Comparison of ENCODE assay signal across 29 cellular contexts in the genomic region with DNA sequence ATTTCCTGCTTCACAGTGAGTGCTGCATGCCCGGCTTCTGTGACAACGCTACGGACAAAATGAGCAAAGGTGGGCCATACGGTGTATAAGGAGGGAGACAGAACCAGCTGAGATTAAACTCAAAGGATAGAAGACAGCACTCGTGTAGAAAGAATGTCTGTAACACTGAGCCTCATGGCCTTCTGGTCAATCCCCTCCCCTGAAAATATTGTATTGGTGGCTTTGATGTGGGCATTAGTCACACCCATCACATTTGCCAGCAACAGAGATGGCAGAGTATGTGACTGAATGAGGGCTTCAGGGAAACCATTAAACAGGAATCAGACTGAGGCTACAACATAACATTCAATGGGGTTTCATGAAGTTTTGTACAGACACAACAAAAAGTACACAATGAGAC.
A peak's percentile ranks its signal among the peaks of the same experiment; 100 is the strongest.
DNase-seq lines count a peak whose midpoint lies in the region; ATAC-seq and TF ChIP-seq lines count a peak whose summit lies in the region.
"Had no signal": no experiment of that assay in that cellular context is flagged by ENCODE, and none has a peak within 500 bp of the region (broad histone marks: within the 10 kb centered on the region; RNA-seq: fewer than 3 reads in every experiment).

No MANE protein-coding gene starts in this region.

- peaks cover 51% of the 10 kb centered on the region for H3K4me1 Mint-ChIP-seq in mesothelial cell of epicardium
- H3K4me1 Mint-ChIP-seq: activated naive CD4-positive, alpha-beta T cell treated with anti-CD3 and anti-CD28 coated beads, Interleukin-2, amount 10 ng/mL, durations not matched to agents 7 days and 5 days; CD8-positive, alpha-beta memory T cell; immature natural killer cell had no signal

- H3K27ac Mint-ChIP-seq in mesothelial cell of epicardium = peak overlapping the region; percentile 47
- H3K27ac Mint-ChIP-seq: activated CD4-positive, alpha-beta T cell treated with anti-CD3 and anti-CD28 coated beads, Interleukin-2, amount 10 ng/mL, durations not matched to agents 24 days and 14 days; activated naive CD4-positive, alpha-beta T cell treated with anti-CD3 and anti-CD28 coated beads, Interleukin-2, amount 10 ng/mL, durations not matched to agents 7 days and 5 days; activated T-cell treated with anti-CD3 and anti-CD28 coated beads, Interleukin-2, amount 50 U/mL, for 72 hours; CD8-positive, alpha-beta memory T cell; dendritic cell treated with granulocyte-macrophage colony-stimulating factor and Interleukin-4, amounts not matched to agents 40 ng/mL and 50 ng/mL, for 4 days; GM23338; immature natural killer cell had no signal

- H3K9me3 ChIP-seq in heart left ventricle (no peaks in the 10 kb centered on the region), ascending aorta (no peaks in the 10 kb centered on the region)
- H3K9me3 ChIP-seq: prostate gland, suprapubic skin had no signal

- no peak overlapping the region for H3K4me3 ChIP-seq in heart left ventricle
- H3K4me3 ChIP-seq in ascending aorta = no peak overlapping the region
- H3K4me3 ChIP-seq: GM23338, prostate gland, suprapubic skin had no signal

- no peaks in the 10 kb centered on the region for H3K27me3 Mint-ChIP-seq in mesothelial cell of epicardium (ENCODE audit: low read depth)
- H3K27me3 Mint-ChIP-seq: activated CD4-positive, alpha-beta T cell treated with anti-CD3 and anti-CD28 coated beads, Interleukin-2, amount 10 ng/mL, durations not matched to agents 24 days and 14 days; activated naive CD4-positive, alpha-beta T cell treated with anti-CD3 and anti-CD28 coated beads, Interleukin-2, amount 10 ng/mL, durations not matched to agents 7 days and 5 days; CD8-positive, alpha-beta memory T cell; dendritic cell treated with granulocyte-macrophage colony-stimulating factor and Interleukin-4, amounts not matched to agents 40 ng/mL and 50 ng/mL, for 4 days had no signal

- WGBS in heart left ventricle, 4 donors = 59 to 73% (median 70%) methylated on average over 5 of the region's 5 CpGs

- ATAC-seq in heart left ventricle (no peak), Right ventricle myocardium inferior (no peak), HG03135 (IDR thresholded peaks at IDR 0.05; ENCODE audit: unreplicated experiment) (no peak)
- ATAC-seq: GM23338, left ventricle myocardium superior had no signal

- intact Hi-C loops in heart left ventricle (cut with DNase I) (loop anchor here in 2 of 10 donors (10.0 kb wide), 2 partner anchors 338 to 538 kb away; a partner anchor contains a TSS), Right ventricle myocardium inferior (cut with DNase I) (no loop called here), ascending aorta (cut with DNase I) (no loop called here), posterior vena cava (cut with DNase I) (loop anchor here in 1 of 2 donors (10.0 kb wide), 1 partner anchor 78 kb away; no protein-coding TSS in a partner anchor)

- TF ChIP-seq CTCF in heart left ventricle (IDR thresholded peaks at IDR 0.05) (no peak), ascending aorta (IDR thresholded peaks at IDR 0.05) (no peak), mesothelial cell of epicardium (IDR thresholded peaks at IDR 0.05; ENCODE audit: unreplicated experiment) (no peak)

- DNase-seq in heart left ventricle (no peak), Right ventricle myocardium inferior (ENCODE audit: missing footprints) (no peak), ascending aorta (ENCODE audit: low spot score in 2 of 2) (no peak), mesothelial cell of epicardium (ENCODE audit: low spot score in 2 of 2, unreplicated experiment in 2 of 2) (no peak), posterior vena cava (ENCODE audit: low spot score) (no peak), NOMO-1 treated with dmso at 0.1 percent for 144 hours (lab: John Stamatoyannopoulos, UW; ENCODE audit: unreplicated experiment) (no peak)
- DNase-seq in effector CD4-positive, alpha-beta T cell = no peak
- DNase-seq: activated CD4-positive, alpha-beta T cell treated with anti-CD3 and anti-CD28 coated beads, Interleukin-2, amount 10 ng/mL, durations not matched to agents 24 days and 14 days; activated naive CD4-positive, alpha-beta T cell treated with anti-CD3 and anti-CD28 coated beads, Interleukin-2, amount 10 ng/mL, durations not matched to agents 7 days and 5 days; amygdala; caudate nucleus; CD8-positive, alpha-beta memory T cell; DMS53; immature natural killer cell; left ventricle myocardium superior; NCI-H748 treated with DMSO at 0.1 percent for 48 hours; OCI-M1; SHP77; stimulated activated CD4-positive, alpha-beta T cell treated with anti-CD3 and anti-CD28 coated beads, Interleukin-1b, Interleukin-23, amount 100 ng/mL, for 48 hours; SW 1271 had no signal

- TF ChIP-seq POLR2A in heart left ventricle (IDR thresholded peaks at IDR 0.05) = no peak

- no peaks in the 10 kb centered on the region for H3K9me3 Mint-ChIP-seq in mesothelial cell of epicardium
- H3K9me3 Mint-ChIP-seq: activated CD4-positive, alpha-beta T cell treated with anti-CD3 and anti-CD28 coated beads, Interleukin-2, amount 10 ng/mL, durations not matched to agents 24 days and 14 days; activated naive CD4-positive, alpha-beta T cell treated with anti-CD3 and anti-CD28 coated beads, Interleukin-2, amount 10 ng/mL, durations not matched to agents 7 days and 5 days; activated T-cell treated with anti-CD3 and anti-CD28 coated beads, Interleukin-2, amount 50 U/mL, for 72 hours; dendritic cell treated with granulocyte-macrophage colony-stimulating factor and Interleukin-4, amounts not matched to agents 40 ng/mL and 50 ng/mL, for 4 days; GM23338; immature natural killer cell; neural crest cell had no signal

- H3K27me3 ChIP-seq in heart left ventricle (no peaks in the 10 kb centered on the region), ascending aorta (no peaks in the 10 kb centered on the region)
- H3K27me3 ChIP-seq: suprapubic skin had no signal

- no peak overlapping the region for H3K4me3 Mint-ChIP-seq in mesothelial cell of epicardium
- H3K4me3 Mint-ChIP-seq: activated CD4-positive, alpha-beta T cell treated with anti-CD3 and anti-CD28 coated beads, Interleukin-2, amount 10 ng/mL, durations not matched to agents 24 days and 14 days; activated naive CD4-positive, alpha-beta T cell treated with anti-CD3 and anti-CD28 coated beads, Interleukin-2, amount 10 ng/mL, durations not matched to agents 7 days and 5 days; activated T-cell treated with anti-CD3 and anti-CD28 coated beads, Interleukin-2, amount 50 U/mL, for 72 hours; CD8-positive, alpha-beta memory T cell; dendritic cell treated with granulocyte-macrophage colony-stimulating factor and Interleukin-4, amounts not matched to agents 40 ng/mL and 50 ng/mL, for 4 days; GM23338; immature natural killer cell; neural crest cell had no signal

- H3K4me1 ChIP-seq in heart left ventricle (peaks cover 7 to 89% (median 62%) of the 10 kb centered on the region in 12 donors), ascending aorta (peaks cover 0 to 38% of the 10 kb centered on the region in 2 donors)
- H3K4me1 ChIP-seq: prostate gland had no signal

- H3K36me3 Mint-ChIP-seq in mesothelial cell of epicardium = peaks cover 23% of the 10 kb centered on the region
- H3K36me3 Mint-ChIP-seq: activated naive CD4-positive, alpha-beta T cell treated with anti-CD3 and anti-CD28 coated beads, Interleukin-2, amount 10 ng/mL, durations not matched to agents 7 days and 5 days; CD8-positive, alpha-beta memory T cell had no signal

- H3K27ac ChIP-seq in heart left ventricle = peak overlapping the region in 10 of 12 donors; percentile 1 to 82 (median 52)
- peak overlapping the region; percentile 24 to 39 for H3K27ac ChIP-seq in ascending aorta
- H3K27ac ChIP-seq: 22Rv1, HL-60, prostate gland, suprapubic skin had no signal

- H3K36me3 ChIP-seq in heart left ventricle (peaks cover 0 to 59% (median 12%) of the 10 kb centered on the region in 9 donors), ascending aorta (no peaks in the 10 kb centered on the region)
- H3K36me3 ChIP-seq: prostate gland had no signal
